8 cellular contexts compared by ENCODE assay signal in genomic region chr9:136629879-136630661, GRCh38. TPM values are rescaled to one million over a fixed set of nuclear protein-coding genes. Genes with fewer than 3 reads are reported as not detected.
DNase-seq lines count a peak whose midpoint lies in the region; ATAC-seq, FAIRE-seq and TF ChIP-seq lines count a peak whose summit lies in the region.

No MANE protein-coding gene starts in this region.

- H3K4me1 Mint-ChIP-seq in activated T-cell treated with anti-CD3 and anti-CD28 coated beads, Interleukin-2, amount 50 U/mL, for 24 hours (ENCODE audit: low read depth), result peaks cover 3% of the 10 kb centered on the region

- no peaks in the 10 kb centered on the region for H3K36me3 Mint-ChIP-seq in activated T-cell treated with anti-CD3 and anti-CD28 coated beads, Interleukin-2, amount 50 U/mL, for 24 hours (ENCODE audit: low read depth)

- H3K9me3 Mint-ChIP-seq in activated T-cell treated with anti-CD3 and anti-CD28 coated beads, Interleukin-2, amount 50 U/mL, for 24 hours, result no peaks in the 10 kb centered on the region

- peaks cover 14% of the 10 kb centered on the region for H3K27me3 Mint-ChIP-seq in activated T-cell treated with anti-CD3 and anti-CD28 coated beads, Interleukin-2, amount 50 U/mL, for 24 hours

- TF ChIP-seq CTCF in foreskin fibroblast (IDR thresholded peaks at IDR 0.05; ENCODE audit: low read depth, low read length), result peak; percentile 56

- no peak for ATAC-seq in GM21390 (IDR thresholded peaks at IDR 0.05; ENCODE audit: unreplicated experiment)

- no peak overlapping the region for H3K4me3 ChIP-seq in foreskin fibroblast (ENCODE audit: low read depth in 1 of 2, low read length in 2 of 2)

- H3K4me3 Mint-ChIP-seq in activated T-cell treated with anti-CD3 and anti-CD28 coated beads, Interleukin-2, amount 50 U/mL, for 24 hours, result no peak overlapping the region

- no peak for FAIRE-seq in GM19239 (lab: Jason Lieb, UNC)

- no peak overlapping the region for H3K27ac Mint-ChIP-seq in activated T-cell treated with anti-CD3 and anti-CD28 coated beads, Interleukin-2, amount 50 U/mL, for 24 hours

- DNase-seq in NCI-H1105 (lab: John Stamatoyannopoulos, UW), result peak; percentile 12
- DNase-seq in NCI-H1105 treated with DMSO at 0.1 percent for 48 hours (lab: John Stamatoyannopoulos, UW), result no peak
- peak; percentile 64 for DNase-seq in NCI-H774 (lab: John Stamatoyannopoulos, UW)
- DNase-seq in activated T-cell treated with anti-CD3 and anti-CD28 coated beads, Interleukin-2, amount 50 U/mL, for 24 hours, result peak; percentile 68
- peak in 1 of 2 donors; percentile 63 for DNase-seq in foreskin fibroblast
- peak; percentile 10 for DNase-seq in renal cortical epithelial cell (ENCODE audit: low read depth)
- no peak for DNase-seq in GM19239 (ENCODE audit: insufficient read length, low spot score)

RNA-seq across cellular contexts. Expression of gene EGFL7, which starts 32.6 kb away (rescaled TPM):
- 3.8 and 19.4 TPM in 2 replicates for total RNA-seq in renal cortical epithelial cell

RNA-seq across cellular contexts. Expression of gene AGPAT2, which starts 57.2 kb away (rescaled TPM):
- 53.8 and 70.5 TPM in 2 replicates for total RNA-seq in renal cortical epithelial cell

Comparison
In these comparisons a context has a peak if more than half of its experiments do, and no peak if none do; other contexts are left out.
1. DNase-seq: peak in NCI-H1105 (single experiment), NCI-H774 (single experiment), activated T-cell treated with anti-CD3 and anti-CD28 coated beads, Interleukin-2, amount 50 U/mL, for 24 hours (single experiment) and renal cortical epithelial cell (single experiment); none in NCI-H1105 treated with DMSO at 0.1 percent for 48 hours (single experiment) and GM19239 (single experiment).